In genomic region chr22:24335529-24335928, GRCh38 we compare ENCODE assay signal across 20 cellular contexts.
DNase-seq lines count a peak whose midpoint lies in the region; ATAC-seq, FAIRE-seq and TF ChIP-seq lines count a peak whose summit lies in the region.
"Had no signal": no experiment of that assay in that cellular context is flagged by ENCODE, and none has a peak within 500 bp of the region (broad histone marks: within the 10 kb centered on the region; RNA-seq: fewer than 3 reads in every experiment).

No MANE protein-coding gene starts in this region.

- H3K27ac Mint-ChIP-seq in CD14-positive monocyte, result peak overlapping the region in 4 of 7 donors; percentile 54 to 87 (median 72)

- peaks cover 27% of the 10 kb centered on the region for H3K4me1 Mint-ChIP-seq in CD14-positive monocyte

- intact Hi-C loops in CD14-positive monocyte (cut with micrococcal nuclease), result no loop called here

- H3K36me3 Mint-ChIP-seq in CD14-positive monocyte, result peaks cover 44 to 47% of the 10 kb centered on the region in 2 donors

- FAIRE-seq in TTC549 (lab: Jason Lieb, UNC), result peak; percentile 11
- no peak for FAIRE-seq in GM12892 (lab: Jason Lieb, UNC)
- FAIRE-seq: HepG2 had no signal

- no peak overlapping the region for H3K4me3 ChIP-seq in fibroblast of villous mesenchyme (ENCODE audit: low read depth, low read length)

- DNase-seq in CD14-positive monocyte (ENCODE audit: low spot score) (no peak), Kasumi-1 (lab: John Stamatoyannopoulos, UW) (peak; percentile 26 to 49), fibroblast of villous mesenchyme (ENCODE audit: low read depth) (peak; percentile 40), KG1 (lab: John Stamatoyannopoulos, UW) (no peak), GM12892 (ENCODE audit: insufficient read length) (no peak)
- DNase-seq: BE2C; DMS 273 treated with DMSO at 0.1 percent for 48 hours; H7; Karpas-422; NCI-H146; NCI-H2081 treated with DMSO at 0.1 percent for 48 hours; NCI-H2227 treated with DMSO at 0.1 percent for 48 hours; NCI-H526; NK-92 treated with Interleukin-12 subunit alpha and Interleukin-12 subunit beta, amount 100 ng/mL, for 24 hours; SK-N-SH had no signal

- H3K9me3 Mint-ChIP-seq in CD14-positive monocyte, result no peaks in the 10 kb centered on the region

- H3K4me3 Mint-ChIP-seq in CD14-positive monocyte, result no peak overlapping the region

- H3K27me3 Mint-ChIP-seq in CD14-positive monocyte (ENCODE audit: low read depth in 3 of 3), result peaks cover 0 to 2% (median 0%) of the 10 kb centered on the region in 3 donors

- TF ChIP-seq CTCF in CD14-positive monocyte (IDR thresholded peaks at IDR 0.05) (no peak), fibroblast of villous mesenchyme (IDR thresholded peaks at IDR 0.05; ENCODE audit: insufficient read depth, low read depth, low read length) (no peak)

- no peak for TF ChIP-seq POLR2A in GM12892 (IDR thresholded peaks at IDR 0.05; ENCODE audit: low read depth, low read length)

- ATAC-seq in HG03469 (IDR thresholded peaks at IDR 0.05; ENCODE audit: unreplicated experiment), result no peak
- ATAC-seq: HepG2, Panc1, Right ventricle myocardium inferior had no signal

Comparison
In these comparisons a context has a peak if more than half of its experiments do, and no peak if none do; other contexts are left out.
1. DNase-seq: peak in Kasumi-1 (2 of 2) and fibroblast of villous mesenchyme (single experiment); none in CD14-positive monocyte (single experiment), KG1 (single experiment) and GM12892 (single experiment).